1 cellular context compared by ENCODE assay signal in genomic region chr11:1823376-1824220, GRCh38.
TF ChIP-seq lines count a peak whose summit lies in the region.

No MANE protein-coding gene starts in this region.

TF ChIP-seq in HepG2, 621 proteins besides CTCF, POLR2A, EP300 and RAD21:
- TF ChIP-seq ZNF687 (CRISPR knock-in tag; IDR thresholded peaks at IDR 0.05), result 0 out of 2 replicates have a peak, but pooled peaks have one; percentile 19
- TF ChIP-seq MXD4 (CRISPR knock-in tag; IDR thresholded peaks at IDR 0.05), result no peak
